ENCODE assay signal across 8 cellular contexts in the genomic region with DNA sequence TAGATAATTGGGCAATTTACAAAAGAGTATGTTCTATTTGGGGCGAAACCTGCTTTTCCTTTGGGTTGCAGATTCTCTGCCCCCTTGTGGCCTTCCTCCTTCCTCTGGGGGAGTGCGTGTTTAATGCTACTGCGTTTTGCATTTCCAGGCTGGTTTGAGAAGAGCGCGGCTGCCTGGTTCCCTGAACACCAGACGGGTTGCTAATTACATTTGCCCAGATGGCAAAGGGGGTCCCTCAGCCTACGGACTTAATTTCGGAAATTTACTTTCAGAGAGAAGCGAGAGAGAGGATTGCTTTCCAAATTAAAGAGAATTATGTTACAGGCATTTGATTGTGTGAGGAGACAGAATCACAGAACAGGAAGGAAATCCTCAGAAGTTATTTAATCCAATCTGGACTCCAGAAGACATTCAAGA.
DNase-seq lines count a peak whose midpoint lies in the region; ATAC-seq and TF ChIP-seq lines count a peak whose summit lies in the region.

No MANE protein-coding gene starts in this region.

- H3K9me3 ChIP-seq in right atrium auricular region: peaks cover 0 to 5% of the 10 kb centered on the region in 2 donors

- peak; percentile 30 for DNase-seq in activated CD8-positive, alpha-beta memory T cell treated with anti-CD3 and anti-CD28 coated beads, Interleukin-2, amount 50 U/mL, for 4 hours
- no peak for DNase-seq in activated CD8-positive, alpha-beta memory T cell treated with anti-CD3 and anti-CD28 coated beads, Interleukin-2, amount 50 U/mL, for 48 hours
- DNase-seq in NCI-H1930 (lab: John Stamatoyannopoulos, UW) (peak; percentile 33 to 34), right atrium auricular region (ENCODE audit: low spot score) (no peak), retinal pigment epithelial cell (ENCODE audit: low read depth) (no peak), NCI-H1105 (lab: John Stamatoyannopoulos, UW) (no peak)
- peak; percentile 28 for DNase-seq in activated naive CD8-positive, alpha-beta T cell treated with anti-CD3 and anti-CD28 coated beads for 36 hours

- TF ChIP-seq CTCF in right atrium auricular region (IDR thresholded peaks at IDR 0.05) (peak; percentile 56 to 71), retinal pigment epithelial cell (conservative IDR thresholded peaks at IDR 0.05; ENCODE audit: low read depth, low read length) (peak; percentile 87)

- H3K27me3 ChIP-seq in right atrium auricular region: no peaks in the 10 kb centered on the region

- H3K4me1 Mint-ChIP-seq in activated naive CD8-positive, alpha-beta T cell treated with anti-CD3 and anti-CD28 coated beads for 36 hours: peaks cover 9% of the 10 kb centered on the region

- no peaks in the 10 kb centered on the region for H3K4me1 ChIP-seq in right atrium auricular region

- ATAC-seq in GM18511 (IDR thresholded peaks at IDR 0.05; ENCODE audit: unreplicated experiment): no peak

- H3K9me3 Mint-ChIP-seq in activated naive CD8-positive, alpha-beta T cell treated with anti-CD3 and anti-CD28 coated beads for 36 hours: peaks cover 4% of the 10 kb centered on the region

- H3K36me3 Mint-ChIP-seq in activated naive CD8-positive, alpha-beta T cell treated with anti-CD3 and anti-CD28 coated beads for 36 hours: peaks cover 6% of the 10 kb centered on the region

- no peaks in the 10 kb centered on the region for H3K36me3 ChIP-seq in right atrium auricular region

- H3K4me3 Mint-ChIP-seq in activated naive CD8-positive, alpha-beta T cell treated with anti-CD3 and anti-CD28 coated beads for 36 hours: peak overlapping the region; percentile 62

- no peak overlapping the region for H3K27ac Mint-ChIP-seq in activated naive CD8-positive, alpha-beta T cell treated with anti-CD3 and anti-CD28 coated beads for 36 hours

- H3K4me3 ChIP-seq in right atrium auricular region: no peak overlapping the region
- H3K4me3 ChIP-seq in retinal pigment epithelial cell (ENCODE audit: low read length): peak overlapping the region; percentile 8

- no peak overlapping the region for H3K27ac ChIP-seq in right atrium auricular region

- peaks cover 44% of the 10 kb centered on the region for H3K27me3 Mint-ChIP-seq in activated naive CD8-positive, alpha-beta T cell treated with anti-CD3 and anti-CD28 coated beads for 36 hours

Comparison
In these comparisons a context has a peak if more than half of its experiments do, and no peak if none do; other contexts are left out.
1. DNase-seq: peak in activated CD8-positive, alpha-beta memory T cell treated with anti-CD3 and anti-CD28 coated beads, Interleukin-2, amount 50 U/mL, for 4 hours (single experiment), NCI-H1930 (2 of 2) and activated naive CD8-positive, alpha-beta T cell treated with anti-CD3 and anti-CD28 coated beads for 36 hours (single experiment); none in activated CD8-positive, alpha-beta memory T cell treated with anti-CD3 and anti-CD28 coated beads, Interleukin-2, amount 50 U/mL, for 48 hours (single experiment), right atrium auricular region (single experiment), retinal pigment epithelial cell (single experiment) and NCI-H1105 (single experiment).